Comparison of ENCODE assay signal across 15 cellular contexts in genomic region chr11:99316761-99317475, GRCh38.
DNase-seq lines count a peak whose midpoint lies in the region; TF ChIP-seq lines count a peak whose summit lies in the region.
"Had no signal": no experiment of that assay in that cellular context is flagged by ENCODE, and none has a peak within 500 bp of the region (broad histone marks: within the 10 kb centered on the region; RNA-seq: fewer than 3 reads in every experiment).

No MANE protein-coding gene starts in this region.

- H3K27me3 ChIP-seq in SJCRH30 = no peaks in the 10 kb centered on the region
- no peaks in the 10 kb centered on the region for H3K27me3 ChIP-seq in left ventricle myocardium inferior (ENCODE audit: low read depth)
- no peaks in the 10 kb centered on the region for H3K27me3 ChIP-seq in esophagus squamous epithelium

- H3K4me3 ChIP-seq in SJCRH30 (peak overlapping the region; percentile 42), left ventricle myocardium inferior (peak overlapping the region; percentile 27), esophagus squamous epithelium (no peak overlapping the region)

- TF ChIP-seq CTCF in left ventricle myocardium inferior (IDR thresholded peaks at IDR 0.05; ENCODE audit: borderline replicate concordance) (no peak), esophagus squamous epithelium (IDR thresholded peaks at IDR 0.05) (no peak)

- WGBS in esophagus squamous epithelium, 2 donors = 51 to 57% methylated on average over 11 of the region's 11 CpGs

- peaks cover 11% of the 10 kb centered on the region for H3K4me1 ChIP-seq in SJCRH30
- H3K4me1 ChIP-seq in left ventricle myocardium inferior = peaks cover 11% of the 10 kb centered on the region
- no peaks in the 10 kb centered on the region for H3K4me1 ChIP-seq in esophagus squamous epithelium

- no peak for TF ChIP-seq POLR2A in esophagus squamous epithelium (IDR thresholded peaks at IDR 0.05)

- H3K36me3 ChIP-seq in SJCRH30 = no peaks in the 10 kb centered on the region
- H3K36me3 ChIP-seq in left ventricle myocardium inferior = no peaks in the 10 kb centered on the region
- H3K36me3 ChIP-seq in esophagus squamous epithelium = no peaks in the 10 kb centered on the region

- peak overlapping the region; percentile 93 for H3K27ac ChIP-seq in SJCRH30
- H3K27ac ChIP-seq in left ventricle myocardium inferior (replicated peaks) = no peak overlapping the region
- H3K27ac ChIP-seq in esophagus squamous epithelium = no peak overlapping the region

- H3K9me3 ChIP-seq in SJCRH30 (replicated peaks) = no peaks in the 10 kb centered on the region
- no peaks in the 10 kb centered on the region for H3K9me3 ChIP-seq in left ventricle myocardium inferior (replicated peaks)
- no peaks in the 10 kb centered on the region for H3K9me3 ChIP-seq in esophagus squamous epithelium

- intact Hi-C loops in left ventricle myocardium inferior (cut with micrococcal nuclease) (no loop called here), esophagus squamous epithelium (cut with DNase I) (no loop called here)

- peak; percentile 4 for DNase-seq in AG20443 (ENCODE audit: low spot score)
- DNase-seq in KG1 (lab: John Stamatoyannopoulos, UW) = peak; percentile 13
- DNase-seq in SJCRH30 = peak; percentile 54 to 77
- peak; percentile 47 for DNase-seq in left ventricle myocardium inferior
- no peak for DNase-seq in esophagus squamous epithelium (lab: John Stamatoyannopoulos, UW)
- no peak for DNase-seq in AG08395 (ENCODE audit: low spot score)
- no peak for DNase-seq in NCI-H146 treated with DMSO at 0.1 percent for 48 hours (lab: John Stamatoyannopoulos, UW; ENCODE audit: unreplicated experiment)
- DNase-seq in NCI-H2107 treated with DMSO at 0.1 percent for 48 hours (lab: John Stamatoyannopoulos, UW; ENCODE audit: unreplicated experiment) = no peak
- DNase-seq: activated naive CD4-positive, alpha-beta T cell treated with anti-CD3 and anti-CD28 coated beads, Interleukin-2, amount 50 U/mL, for 16 hours; C1 segment of cervical spinal cord; caudate nucleus; kidney glomerular epithelial cell; naive B cell; NCI-H1417; stimulated activated naive CD4-positive, alpha-beta T cell had no signal

Comparison
In these comparisons a context has a peak if more than half of its experiments do, and no peak if none do; other contexts are left out.
1. DNase-seq: peak in AG20443 (single experiment), KG1 (single experiment), SJCRH30 (2 of 2) and left ventricle myocardium inferior (single experiment); none in esophagus squamous epithelium (single experiment), AG08395 (single experiment), NCI-H146 treated with DMSO at 0.1 percent for 48 hours (single experiment) and NCI-H2107 treated with DMSO at 0.1 percent for 48 hours (single experiment).
2. H3K4me3 ChIP-seq: peak in SJCRH30 (single experiment) and left ventricle myocardium inferior (single experiment); none in esophagus squamous epithelium (0 of 4).